18 cellular contexts compared by ENCODE assay signal in genomic region chr4:71201817-71202576, GRCh38.
"Had no signal": no experiment of that assay in that cellular context is flagged by ENCODE, and none has a peak within 500 bp of the region (broad histone marks: within the 10 kb centered on the region; RNA-seq: fewer than 3 reads in every experiment).

No MANE protein-coding gene starts in this region.

- H3K27me3 ChIP-seq: heart right ventricle, ovary, testis, tibial nerve had no signal

- H3K36me3 ChIP-seq: heart right ventricle, ovary, tibial nerve had no signal

- H3K4me1 Mint-ChIP-seq: neural crest cell; stimulated activated naive CD8-positive, alpha-beta T cell treated with anti-CD3 and anti-CD28 coated beads, Interleukin-15, amount 100 ng/mL, for 72 hours had no signal

- H3K36me3 Mint-ChIP-seq: natural killer cell; stimulated activated effector memory CD8-positive, alpha-beta T cell treated with anti-CD3 and anti-CD28 coated beads, Interleukin-12 subunit alpha, Interleukin-12 subunit beta, amount 100 ng/mL, for 72 hours had no signal

- H3K9me3 Mint-ChIP-seq: endodermal cell; natural killer cell; neural crest cell; stimulated activated effector memory CD8-positive, alpha-beta T cell treated with anti-CD3 and anti-CD28 coated beads, Interleukin-12 subunit alpha, Interleukin-12 subunit beta, amount 100 ng/mL, for 72 hours; stimulated activated naive CD8-positive, alpha-beta T cell treated with anti-CD3 and anti-CD28 coated beads, Interleukin-15, amount 100 ng/mL, for 72 hours had no signal

- H3K4me3 Mint-ChIP-seq: endodermal cell; natural killer cell; neural crest cell; stimulated activated effector memory CD8-positive, alpha-beta T cell treated with anti-CD3 and anti-CD28 coated beads, Interleukin-12 subunit alpha, Interleukin-12 subunit beta, amount 100 ng/mL, for 72 hours; stimulated activated naive CD8-positive, alpha-beta T cell treated with anti-CD3 and anti-CD28 coated beads, Interleukin-15, amount 100 ng/mL, for 72 hours had no signal

- H3K27me3 Mint-ChIP-seq: stimulated activated naive CD8-positive, alpha-beta T cell treated with anti-CD3 and anti-CD28 coated beads, Interleukin-15, amount 100 ng/mL, for 72 hours had no signal

- ATAC-seq: heart right ventricle; natural killer cell; right cardiac atrium; stimulated activated effector memory CD8-positive, alpha-beta T cell treated with anti-CD3 and anti-CD28 coated beads, Interleukin-12 subunit alpha, Interleukin-12 subunit beta, amount 100 ng/mL, for 72 hours; stimulated activated naive CD8-positive, alpha-beta T cell treated with anti-CD3 and anti-CD28 coated beads, Interleukin-15, amount 100 ng/mL, for 72 hours had no signal

- H3K27ac Mint-ChIP-seq: endodermal cell; natural killer cell; stimulated activated effector memory CD8-positive, alpha-beta T cell treated with anti-CD3 and anti-CD28 coated beads, Interleukin-12 subunit alpha, Interleukin-12 subunit beta, amount 100 ng/mL, for 72 hours; stimulated activated naive CD8-positive, alpha-beta T cell treated with anti-CD3 and anti-CD28 coated beads, Interleukin-15, amount 100 ng/mL, for 72 hours had no signal

- H3K4me3 ChIP-seq: coronary artery, heart right ventricle, ovary, testis, tibial nerve had no signal

- H3K9me3 ChIP-seq: heart right ventricle, ovary, testis, tibial nerve had no signal

- H3K4me1 ChIP-seq: testis, tibial nerve had no signal

- H3K27ac ChIP-seq: coronary artery, heart right ventricle, ovary, testis, tibial nerve had no signal

- DNase-seq: effector CD4-positive, alpha-beta T cell; endodermal cell; heart right ventricle; hypothalamus; islet precursor cell; mammary epithelial cell; natural killer cell; ovary; right cardiac atrium; small intestine; stimulated activated CD4-positive, alpha-beta T cell treated with anti-CD3 and anti-CD28 coated beads, Interleukin-4, amount 100 ng/mL, for 1 hour; stimulated activated CD8-positive, alpha-beta memory T cell treated with anti-CD3 and anti-CD28 coated beads, Interleukin-4, amount 100 ng/mL, for 48 hours; stimulated activated naive CD8-positive, alpha-beta T cell treated with anti-CD3 and anti-CD28 coated beads, Interleukin-15, amount 100 ng/mL, for 72 hours; testis had no signal
